ENCODE assay signal across 15 cellular contexts in the genomic region with DNA sequence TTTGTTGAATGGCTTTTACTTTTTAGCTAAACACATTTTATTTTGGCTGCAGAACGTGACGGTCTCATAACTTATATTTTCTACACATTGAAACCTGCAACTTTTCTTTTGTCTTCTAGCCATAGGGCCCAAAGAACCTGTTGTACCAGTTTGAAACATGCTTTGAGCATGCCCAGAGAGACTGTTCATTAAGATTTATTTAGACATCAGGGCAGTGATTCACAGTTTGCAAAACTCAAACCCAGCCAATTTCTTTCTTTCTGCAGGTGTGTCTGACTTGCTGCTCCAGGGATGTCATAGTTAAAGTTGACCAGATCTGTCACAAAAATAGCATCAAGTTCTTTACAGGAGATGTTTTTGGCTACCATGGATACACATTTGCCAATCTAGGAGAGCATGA. TPM values are rescaled to one million over a fixed set of nuclear protein-coding genes. Genes with fewer than 3 reads are reported as not detected.
DNase-seq lines count a peak whose midpoint lies in the region; ATAC-seq and TF ChIP-seq lines count a peak whose summit lies in the region.
"Had no signal": no experiment of that assay in that cellular context is flagged by ENCODE, and none has a peak within 500 bp of the region (broad histone marks: within the 10 kb centered on the region; RNA-seq: fewer than 3 reads in every experiment).

No MANE protein-coding gene starts in this region.

- no peak overlapping the region for H3K9ac ChIP-seq in mucosa of rectum (ENCODE audit: low read depth in 1 of 2, low read length in 2 of 2)

- H3K4me3 ChIP-seq in mucosa of rectum (ENCODE audit: low read length in 2 of 2) (no peak overlapping the region), coronary artery (no peak overlapping the region)

- H3K27ac ChIP-seq in 22Rv1 (peak overlapping the region; percentile 85), mucosa of rectum (ENCODE audit: low read depth in 2 of 2, low read length in 2 of 2) (peak overlapping the region; percentile 35 to 39), coronary artery (no peak overlapping the region)
- H3K27ac ChIP-seq: neutrophil had no signal

- H3K9me3 ChIP-seq in mucosa of rectum (ENCODE audit: control insufficient read depth in 2 of 2, low read length in 2 of 2), result no peaks in the 10 kb centered on the region
- H3K9me3 ChIP-seq: neutrophil had no signal

- in situ Hi-C loops in T47D (cut with HindIII; ENCODE audit: low pct_unique_long_range_greater_than_20kb, low sequenced_read_pairs), result no loop called here

- H3K4me1 ChIP-seq in mucosa of rectum (ENCODE audit: control insufficient read depth in 2 of 2, insufficient read depth in 2 of 2, low read length in 2 of 2), result peaks cover 26 to 31% of the 10 kb centered on the region in 2 donors

- no peaks in the 10 kb centered on the region for H3K27me3 ChIP-seq in mucosa of rectum (ENCODE audit: control insufficient read depth in 2 of 2, insufficient read depth in 2 of 2, low read length in 2 of 2)
- H3K27me3 ChIP-seq: neutrophil had no signal

- DNase-seq in HT-29 (ENCODE audit: low spot score) (peak; percentile 98), T47D (ENCODE audit: low read depth in 1 of 2, low spot score in 1 of 2) (peak; percentile 16 to 80), coronary artery (ENCODE audit: low spot score) (no peak)
- no peak for DNase-seq in activated CD4-positive, CD25-positive, alpha-beta regulatory T cell (lab: John Stamatoyannopoulos, UW)
- DNase-seq: activated CD4-positive, alpha-beta memory T cell treated with anti-CD3 and anti-CD28 coated beads for 36 hours; activated naive CD4-positive, alpha-beta T cell treated with anti-CD3 and anti-CD28 coated beads, Interleukin-2, amount 50 U/mL, for 16 hours; AML-193; cortex of kidney; kidney; NCI-H1436 treated with DMSO at 0.1 percent for 48 hours had no signal

- TF ChIP-seq CTCF in 22Rv1 (IDR thresholded peaks at IDR 0.05) (no peak), coronary artery (IDR thresholded peaks at IDR 0.05) (no peak)

- no peak for ATAC-seq in HG03095 (IDR thresholded peaks at IDR 0.05; ENCODE audit: unreplicated experiment)
- no peak for ATAC-seq in GM21526 (IDR thresholded peaks at IDR 0.05; ENCODE audit: low FRiP score, unreplicated experiment)

- H3K36me3 ChIP-seq in mucosa of rectum (ENCODE audit: control insufficient read depth in 2 of 2, insufficient read depth in 2 of 2, low read length in 2 of 2), result peaks cover 19 to 20% of the 10 kb centered on the region in 2 donors

RNA-seq across cellular contexts. Expression of a gene that starts 22.0 kb away (rescaled TPM):
- 220 and 231 TPM in 2 replicates for total RNA-seq in HT-29 (2014; rRNA removed; shearing (Covaris generic))

RNA-seq across cellular contexts. Expression of a gene that starts 39.1 kb away (rescaled TPM):
- 27.5 and 36.7 TPM in 2 replicates for total RNA-seq in HT-29 (2014; rRNA removed; shearing (Covaris generic))

Comparison
In these comparisons a context has a peak if more than half of its experiments do, and no peak if none do; other contexts are left out.
1. H3K27ac ChIP-seq: peak in 22Rv1 (single experiment) and mucosa of rectum (2 of 2); none in coronary artery (0 of 2).
2. DNase-seq: peak in HT-29 (single experiment) and T47D (2 of 2); none in coronary artery (single experiment) and activated CD4-positive, CD25-positive, alpha-beta regulatory T cell (0 of 4).